ENCODE assay signal across 8 cellular contexts in the genomic region with DNA sequence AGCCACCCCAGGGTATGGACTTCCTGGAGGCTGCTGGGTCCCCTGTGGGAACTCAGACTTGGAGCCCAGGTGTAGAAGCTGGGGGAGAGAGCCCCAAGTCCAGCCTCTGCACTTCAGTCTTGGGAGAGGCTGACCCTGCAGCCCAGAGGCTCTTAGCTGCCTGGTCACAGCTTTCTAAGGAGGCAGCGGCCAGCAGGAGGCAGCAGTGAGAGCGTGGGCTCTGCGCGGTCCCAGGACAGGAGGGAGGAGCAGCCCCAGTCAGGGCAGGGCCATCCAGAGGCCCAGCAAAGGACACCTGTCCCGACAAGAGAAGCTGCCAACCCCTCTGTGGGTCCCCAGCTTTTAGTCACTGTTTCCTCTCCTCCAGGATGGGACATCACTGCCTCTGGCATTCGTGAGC. TPM values are rescaled to one million over a fixed set of nuclear protein-coding genes. Genes with fewer than 3 reads are reported as not detected.
DNase-seq lines count a peak whose midpoint lies in the region; ATAC-seq and TF ChIP-seq lines count a peak whose summit lies in the region.

No MANE protein-coding gene starts in this region.

- peak; percentile 33 to 60 for ATAC-seq in right cardiac atrium

- CTCF ChIA-PET in MCF 10A (lab: Yijun Ruan, JAX): interaction anchor here (1.1 kb wide), 1 partner anchor 9 kb away, joined by 3 read pairs; no protein-coding TSS in a partner anchor
- CTCF ChIA-PET in activated CD4-positive, alpha-beta memory T cell treated with anti-CD3 and anti-CD28 coated beads for 36 hours (lab: Charles Lee): interaction anchor here (0.7 to 1.9 kb wide), 9 partner anchors 9 to 128 kb away, joined by 3 to 13 read pairs (median 3); partner anchors contain the start of gene TREML2

- H3K27me3 ChIP-seq in breast epithelium: peaks cover 0 to 11% of the 10 kb centered on the region in 2 donors
- H3K27me3 ChIP-seq in right cardiac atrium (ENCODE audit: control insufficient read depth, insufficient read depth): no peaks in the 10 kb centered on the region

- H3K9me3 Mint-ChIP-seq in MCF 10A (ENCODE audit: unreplicated experiment): peaks cover 7% of the 10 kb centered on the region
- H3K9me3 Mint-ChIP-seq in activated CD4-positive, alpha-beta memory T cell treated with anti-CD3 and anti-CD28 coated beads for 36 hours: peaks cover 15% of the 10 kb centered on the region

- H3K27ac Mint-ChIP-seq in MCF 10A (ENCODE audit: low read depth, unreplicated experiment): no peak overlapping the region
- H3K27ac Mint-ChIP-seq in activated CD4-positive, alpha-beta memory T cell treated with anti-CD3 and anti-CD28 coated beads for 36 hours: no peak overlapping the region

- DNase-seq in MCF 10A (ENCODE audit: unreplicated experiment) (peak; percentile 40), breast epithelium (ENCODE audit: low spot score in 2 of 2) (no peak), right cardiac atrium (peak in 2 of 3 donors; percentile 71), NOMO-1 (lab: John Stamatoyannopoulos, UW; ENCODE audit: unreplicated experiment in 2 of 2) (no peak), SK-N-DZ (ENCODE audit: low spot score) (no peak), kidney glomerular epithelial cell (lab: John Stamatoyannopoulos, UW) (no peak)
- peak; percentile 30 for DNase-seq in activated CD4-positive, alpha-beta memory T cell treated with anti-CD3 and anti-CD28 coated beads for 36 hours
- DNase-seq in stimulated activated CD4-positive, alpha-beta T cell treated with anti-CD3 and anti-CD28 coated beads, Interleukin-2, amount 100 ng/mL, for 48 hours: peak; percentile 39 to 57

- no peak overlapping the region for H3K27ac ChIP-seq in breast epithelium
- H3K27ac ChIP-seq in right cardiac atrium (ENCODE audit: low read length): no peak overlapping the region

- BruUV-seq in MCF 10A (replicated peaks; lab: Mats Ljungman, UMichigan): no TSS peak

- H3K36me3 Mint-ChIP-seq in MCF 10A (ENCODE audit: insufficient read depth, unreplicated experiment): no peaks in the 10 kb centered on the region
- H3K36me3 Mint-ChIP-seq in activated CD4-positive, alpha-beta memory T cell treated with anti-CD3 and anti-CD28 coated beads for 36 hours: peaks cover 14% of the 10 kb centered on the region

- H3K27me3 Mint-ChIP-seq in MCF 10A (ENCODE audit: insufficient read depth, unreplicated experiment): peaks cover 45% of the 10 kb centered on the region
- no peaks in the 10 kb centered on the region for H3K27me3 Mint-ChIP-seq in activated CD4-positive, alpha-beta memory T cell treated with anti-CD3 and anti-CD28 coated beads for 36 hours

- H3K9me3 ChIP-seq in breast epithelium: peaks cover 6 to 14% of the 10 kb centered on the region in 2 donors
- H3K9me3 ChIP-seq in right cardiac atrium (ENCODE audit: control insufficient read depth, low read length): no peaks in the 10 kb centered on the region

- no peaks in the 10 kb centered on the region for H3K4me1 ChIP-seq in breast epithelium
- H3K4me1 ChIP-seq in right cardiac atrium (ENCODE audit: control insufficient read depth, insufficient read depth, low read length): no peaks in the 10 kb centered on the region

- TF ChIP-seq CTCF in MCF 10A (IDR thresholded peaks at IDR 0.05; ENCODE audit: unreplicated experiment) (no peak), breast epithelium (IDR thresholded peaks at IDR 0.05) (no peak)

- POLR2A ChIA-PET in MCF 10A (lab: Yijun Ruan, JAX): no interaction called here
- POLR2A ChIA-PET in activated CD4-positive, alpha-beta memory T cell treated with anti-CD3 and anti-CD28 coated beads for 36 hours (lab: Charles Lee): no interaction called here

- WGBS in right cardiac atrium: 15% methylated on average over 6 of the region's 6 CpGs

- no peak for TF ChIP-seq POLR2A in breast epithelium (IDR thresholded peaks at IDR 0.05)

- intact Hi-C loops in MCF 10A (cut with micrococcal nuclease) (no loop called here), breast epithelium (cut with DNase I; ENCODE audit: low total_unique reads) (no loop called here), right cardiac atrium (cut with DNase I) (no loop called here)
- intact Hi-C loops in activated CD4-positive, alpha-beta memory T cell treated with anti-CD3 and anti-CD28 coated beads for 36 hours (cut with micrococcal nuclease): no loop called here

- no peaks in the 10 kb centered on the region for H3K36me3 ChIP-seq in breast epithelium

- no peak overlapping the region for H3K4me3 ChIP-seq in breast epithelium
- H3K4me3 ChIP-seq in right cardiac atrium (ENCODE audit: low read length): no peak overlapping the region

- no peaks in the 10 kb centered on the region for H3K4me1 Mint-ChIP-seq in MCF 10A (ENCODE audit: insufficient read depth, unreplicated experiment)
- H3K4me1 Mint-ChIP-seq in activated CD4-positive, alpha-beta memory T cell treated with anti-CD3 and anti-CD28 coated beads for 36 hours (ENCODE audit: low read depth): peaks cover 6% of the 10 kb centered on the region

- no peak overlapping the region for H3K4me3 Mint-ChIP-seq in MCF 10A (ENCODE audit: unreplicated experiment)
- no peak overlapping the region for H3K4me3 Mint-ChIP-seq in activated CD4-positive, alpha-beta memory T cell treated with anti-CD3 and anti-CD28 coated beads for 36 hours

RNA-seq across cellular contexts. Expression of gene TREML2, which starts 9.4 kb away (rescaled TPM):
- total RNA-seq in MCF 10A (2022): not detected in 2 replicates
- total RNA-seq in breast epithelium: under 1 TPM in 2 of 3 donors, not detected in 1; under 0.01 to 0.15 TPM
- 1 to 10 TPM; 7.4 to 7.5 TPM for total RNA-seq in activated CD4-positive, alpha-beta memory T cell treated with anti-CD3 and anti-CD28 coated beads for 36 hours
- total RNA-seq in right cardiac atrium: under 1 TPM in 1 of 4 donors, not detected in 3; 0.15 TPM
- 0.02 TPM for polyA plus RNA-seq in right cardiac atrium
- not detected in 2 replicates for polyA plus RNA-seq in SK-N-DZ (2014; cell fraction: cytosol; rRNA removed)
- polyA plus RNA-seq in SK-N-DZ (2014; cell fraction: nucleus; rRNA removed): not detected in 2 replicates

RNA-seq across cellular contexts. Expression of gene TREM2, which starts 28.7 kb away (rescaled TPM):
- 0.42 and 0.63 TPM in 2 replicates for total RNA-seq in MCF 10A (2022)
- total RNA-seq in breast epithelium: 10 to 100 TPM in 2 of 3 donors, 1 to 10 TPM in 1; 7.7 to 31.6 (median 10.5) TPM
- not detected for total RNA-seq in activated CD4-positive, alpha-beta memory T cell treated with anti-CD3 and anti-CD28 coated beads for 36 hours
- 1 to 10 TPM; 2.2 to 4.1 (median 2.4) TPM for total RNA-seq in right cardiac atrium
- 1.2 TPM for polyA plus RNA-seq in right cardiac atrium
- not detected in 2 replicates for polyA plus RNA-seq in SK-N-DZ (2014; cell fraction: cytosol; rRNA removed)
- not detected in 2 replicates for polyA plus RNA-seq in SK-N-DZ (2014; cell fraction: nucleus; rRNA removed)

RNA-seq across cellular contexts. Expression of gene TREML4, which starts 36.6 kb away (rescaled TPM):
- total RNA-seq in MCF 10A (2022) (not detected in 2 replicates), breast epithelium (not detected), right cardiac atrium (not detected)
- not detected for total RNA-seq in activated CD4-positive, alpha-beta memory T cell treated with anti-CD3 and anti-CD28 coated beads for 36 hours
- not detected for polyA plus RNA-seq in right cardiac atrium
- polyA plus RNA-seq in SK-N-DZ (2014; cell fraction: cytosol; rRNA removed): not detected in 2 replicates
- not detected in 2 replicates for polyA plus RNA-seq in SK-N-DZ (2014; cell fraction: nucleus; rRNA removed)

RNA-seq across cellular contexts. Expression of gene TREML1, which starts 37.4 kb away (rescaled TPM):
- total RNA-seq in MCF 10A (2022) (not detected in 2 replicates), breast epithelium (1 to 10 TPM in 1 of 3 donors, under 1 TPM in 2; 0.64 to 1.3 (median 0.98) TPM), right cardiac atrium (under 1 TPM in 1 of 4 donors, not detected in 3; 0.39 TPM)
- not detected for total RNA-seq in activated CD4-positive, alpha-beta memory T cell treated with anti-CD3 and anti-CD28 coated beads for 36 hours
- 0.14 TPM for polyA plus RNA-seq in right cardiac atrium
- not detected in 2 replicates for polyA plus RNA-seq in SK-N-DZ (2014; cell fraction: cytosol; rRNA removed)
- not detected in 2 replicates for polyA plus RNA-seq in SK-N-DZ (2014; cell fraction: nucleus; rRNA removed)

Comparison
In these comparisons a context has a peak if more than half of its experiments do, and no peak if none do; other contexts are left out.
1. DNase-seq: peak in MCF 10A (single experiment), activated CD4-positive, alpha-beta memory T cell treated with anti-CD3 and anti-CD28 coated beads for 36 hours (single experiment), right cardiac atrium (2 of 3) and stimulated activated CD4-positive, alpha-beta T cell treated with anti-CD3 and anti-CD28 coated beads, Interleukin-2, amount 100 ng/mL, for 48 hours (2 of 2); none in breast epithelium (0 of 2), NOMO-1 (0 of 2), SK-N-DZ (single experiment) and kidney glomerular epithelial cell (single experiment).